In the genomic region with DNA sequence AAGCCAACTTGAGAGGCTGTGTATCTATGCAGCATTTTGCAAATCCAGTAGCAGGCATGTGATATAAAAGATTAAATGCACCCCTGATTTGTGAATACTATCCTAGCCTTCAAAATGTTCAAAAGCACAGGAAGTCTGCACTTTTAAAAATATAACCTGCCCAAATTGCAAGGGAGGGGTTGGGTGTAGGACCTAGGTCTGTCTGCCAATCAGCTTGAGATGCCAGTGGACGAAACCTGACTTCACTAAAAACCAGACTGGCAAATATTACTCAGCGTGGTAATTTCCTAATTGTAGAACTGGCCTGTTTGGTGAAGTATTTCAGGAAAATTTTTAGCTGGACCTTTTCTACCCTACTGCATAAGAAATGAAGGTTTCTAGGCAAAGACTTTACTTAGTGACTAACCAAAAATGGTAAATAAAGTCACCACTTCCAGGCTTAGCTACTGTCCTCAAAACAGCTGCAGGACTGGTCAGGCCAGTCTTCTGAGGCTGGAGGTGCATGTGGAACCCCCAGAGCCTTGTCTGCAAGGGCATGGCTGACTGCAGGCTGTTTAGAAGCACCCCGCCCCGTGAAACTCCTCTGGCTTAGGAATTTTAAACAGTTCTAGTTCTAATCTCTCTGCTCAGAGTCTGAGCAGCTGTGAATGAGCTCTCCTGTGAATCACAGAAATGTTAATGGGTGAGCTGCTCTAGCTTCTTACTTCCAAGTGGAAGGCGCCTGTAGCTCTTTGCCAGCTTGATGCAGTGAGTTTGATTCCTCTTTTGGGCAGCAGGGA, we compare ENCODE assay signal across 13 cellular contexts.
DNase-seq lines count a peak whose midpoint lies in the region; ATAC-seq and TF ChIP-seq lines count a peak whose summit lies in the region.
"Had no signal": no experiment of that assay in that cellular context is flagged by ENCODE, and none has a peak within 500 bp of the region (broad histone marks: within the 10 kb centered on the region; RNA-seq: fewer than 3 reads in every experiment).

No MANE protein-coding gene starts in this region.

- DNase-seq in mesendoderm = peak; percentile 59
- no peak for DNase-seq in effector CD8-positive, alpha-beta T cell (lab: John Stamatoyannopoulos, UW)
- no peak for DNase-seq in mesothelial cell of epicardium (ENCODE audit: low spot score in 2 of 2, unreplicated experiment in 2 of 2)
- no peak for DNase-seq in NCI-H146 (lab: John Stamatoyannopoulos, UW)
- DNase-seq: brain microvascular endothelial cell, GF-D8, head of caudate nucleus, NCI-H524 treated with DMSO at 0.1 percent for 48 hours had no signal

- no peak overlapping the region for H2BK5ac ChIP-seq in mesendoderm (ENCODE audit: low read length)

- no peak overlapping the region for H3K27ac Mint-ChIP-seq in mesothelial cell of epicardium

- ATAC-seq in GM18867 (IDR thresholded peaks at IDR 0.05; ENCODE audit: unreplicated experiment) (peak; percentile 56), GM21723 (IDR thresholded peaks at IDR 0.05; ENCODE audit: unreplicated experiment) (peak; percentile 55), HG03520 (IDR thresholded peaks at IDR 0.05; ENCODE audit: unreplicated experiment) (peak; percentile 41), HG03460 (IDR thresholded peaks at IDR 0.05; ENCODE audit: unreplicated experiment) (no peak)

- no peak overlapping the region for H3K23ac ChIP-seq in mesendoderm (ENCODE audit: low read length)

- no peaks in the 10 kb centered on the region for H3K36me3 Mint-ChIP-seq in mesothelial cell of epicardium

- WGBS in mesendoderm (ENCODE audit: extremely low coverage, insufficient coverage, low lambda C conversion rate) = no CpG with 5 or more reads among the region's 5 CpGs

- H3K4me1 Mint-ChIP-seq in mesothelial cell of epicardium = no peaks in the 10 kb centered on the region
- H3K4me1 Mint-ChIP-seq: neural crest cell had no signal

- H3K18ac ChIP-seq in mesendoderm (ENCODE audit: low read length) = no peak overlapping the region

- H3K27me3 ChIP-seq in mesendoderm (ENCODE audit: insufficient read depth, low read length, poor library complexity) = no peaks in the 10 kb centered on the region
- H3K27me3 ChIP-seq: brain microvascular endothelial cell had no signal

- H3K79me1 ChIP-seq in mesendoderm (ENCODE audit: low read length) = no peaks in the 10 kb centered on the region

- no peak overlapping the region for H3K27ac ChIP-seq in mesendoderm (ENCODE audit: low read depth, low read length)
- H3K27ac ChIP-seq: brain microvascular endothelial cell had no signal

- H3K4me3 Mint-ChIP-seq in mesothelial cell of epicardium = no peak overlapping the region
- H3K4me3 Mint-ChIP-seq: neural crest cell had no signal

- no peak overlapping the region for H4K5ac ChIP-seq in mesendoderm (ENCODE audit: low read length)

- H3K36me3 ChIP-seq in mesendoderm (ENCODE audit: control insufficient read depth, insufficient read depth, low read length) = no peaks in the 10 kb centered on the region
- H3K36me3 ChIP-seq: brain microvascular endothelial cell had no signal

- H3K4me3 ChIP-seq in mesendoderm (ENCODE audit: low read length) = no peak overlapping the region

- H3K9me3 Mint-ChIP-seq in mesothelial cell of epicardium = no peaks in the 10 kb centered on the region
- H3K9me3 Mint-ChIP-seq: neural crest cell had no signal

- H2BK120ac ChIP-seq in mesendoderm (ENCODE audit: low read depth, low read length) = no peak overlapping the region

- H3K4ac ChIP-seq in mesendoderm (ENCODE audit: low read depth, low read length) = no peak overlapping the region

- peaks cover 7% of the 10 kb centered on the region for H3K27me3 Mint-ChIP-seq in mesothelial cell of epicardium (ENCODE audit: low read depth)

- TF ChIP-seq CTCF in mesothelial cell of epicardium (IDR thresholded peaks at IDR 0.05; ENCODE audit: unreplicated experiment) = no peak

- no peaks in the 10 kb centered on the region for H3K4me1 ChIP-seq in mesendoderm (ENCODE audit: control insufficient read depth, low read depth, low read length)

- no peak overlapping the region for H4K8ac ChIP-seq in mesendoderm (ENCODE audit: low read depth, low read length)

- no peak overlapping the region for H3K4me2 ChIP-seq in mesendoderm (ENCODE audit: low read length)

- no peak overlapping the region for H3K56ac ChIP-seq in mesendoderm (ENCODE audit: low read length)

- no peaks in the 10 kb centered on the region for H3K79me2 ChIP-seq in mesendoderm (ENCODE audit: control insufficient read depth, insufficient read depth, low read length)

- no peak overlapping the region for H3K9ac ChIP-seq in mesendoderm (ENCODE audit: low read length)

- H2AK5ac ChIP-seq in mesendoderm (ENCODE audit: low read length) = no peak overlapping the region

- H2BK15ac ChIP-seq in mesendoderm (replicated peaks; ENCODE audit: low read depth) = no peak overlapping the region
